ENCODE assay signal across 1 cellular context in the genomic region with DNA sequence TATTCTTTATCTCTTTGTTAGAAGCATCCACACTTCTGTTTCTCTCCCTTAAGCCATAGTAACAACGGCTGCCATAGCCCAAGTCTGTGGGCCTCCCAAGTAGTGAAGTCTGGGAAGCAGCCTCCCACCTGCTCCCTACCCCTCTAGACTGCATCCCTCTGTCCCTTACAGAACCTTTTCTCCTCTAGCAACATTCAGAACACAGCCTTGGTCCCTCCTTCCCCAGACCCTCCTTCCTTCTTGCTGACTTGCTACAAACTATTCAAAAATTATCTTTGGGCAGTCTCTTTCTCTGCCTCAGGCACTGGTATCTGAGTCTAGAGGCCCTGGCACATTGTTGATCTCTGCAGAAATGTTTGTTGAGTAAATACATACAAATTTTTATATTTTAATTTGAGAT.
TF ChIP-seq lines count a peak whose summit lies in the region.

No MANE protein-coding gene starts in this region.

TF ChIP-seq in SK-N-SH, 30 proteins besides CTCF, POLR2A, EP300 and RAD21:
- TF ChIP-seq FOXM1 (IDR thresholded peaks at IDR 0.05; ENCODE audit: low read depth) (no peak), SMC3 (IDR thresholded peaks at IDR 0.05; ENCODE audit: low read depth, low read length) (no peak), POLR2AphosphoS5 (IDR thresholded peaks at IDR 0.05; ENCODE audit: low read depth, low read length) (no peak), TAF1 (IDR thresholded peaks at IDR 0.05; ENCODE audit: borderline replicate concordance, low read depth, low read length) (no peak), GATA2 (CRISPR knock-in tag; IDR thresholded peaks at IDR 0.05) (no peak), SIN3A (IDR thresholded peaks at IDR 0.05; ENCODE audit: borderline replicate concordance, low read depth, low read length) (no peak), FOXJ3 (CRISPR knock-in tag; IDR thresholded peaks at IDR 0.05) (no peak)
- TF ChIP-seq, protein P1, sequence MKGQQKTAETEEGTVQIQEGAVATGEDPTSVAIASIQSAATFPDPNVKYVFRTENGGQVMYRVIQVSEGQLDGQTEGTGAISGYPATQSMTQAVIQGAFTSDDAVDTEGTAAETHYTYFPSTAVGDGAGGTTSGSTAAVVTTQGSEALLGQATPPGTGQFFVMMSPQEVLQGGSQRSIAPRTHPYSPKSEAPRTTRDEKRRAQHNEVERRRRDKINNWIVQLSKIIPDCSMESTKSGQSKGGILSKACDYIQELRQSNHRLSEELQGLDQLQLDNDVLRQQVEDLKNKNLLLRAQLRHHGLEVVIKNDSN (IDR thresholded peaks at IDR 0.05; ENCODE audit: borderline replicate concordance, low read depth): no peak
TF ChIP-seq in SK-N-SH: peak in this region for 0.
